8 cellular contexts compared by ENCODE assay signal in the genomic region with DNA sequence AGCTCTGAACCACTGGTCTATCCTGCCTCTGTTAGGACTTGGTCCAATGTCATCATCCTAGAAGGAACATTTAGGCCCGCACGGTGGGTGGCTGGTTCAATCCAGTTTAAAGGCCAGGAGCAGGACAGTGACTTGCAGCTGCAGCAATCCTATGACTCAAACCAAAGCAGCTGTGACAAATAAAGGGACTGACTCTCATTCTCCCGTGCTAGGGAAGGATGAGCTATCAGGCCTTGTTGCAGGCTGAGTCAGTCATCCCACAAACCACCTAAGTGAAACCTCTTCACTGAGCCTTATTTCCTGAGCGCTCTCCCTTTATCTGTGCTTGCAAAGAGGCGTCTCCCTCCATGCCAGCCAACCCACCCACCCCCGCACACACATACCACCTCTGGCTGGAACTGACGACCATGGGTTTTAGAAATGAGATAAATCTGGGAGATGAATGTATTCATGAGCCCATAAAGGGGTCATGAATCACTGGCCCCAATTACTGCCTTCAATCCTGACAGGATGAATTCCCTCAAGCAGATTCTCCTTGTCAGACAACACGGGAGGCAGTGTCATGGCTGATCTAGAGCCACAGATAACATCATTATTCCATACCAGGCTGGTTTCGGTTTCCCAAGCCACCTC.
A peak's percentile ranks its signal among the peaks of the same experiment; 100 is the strongest.
DNase-seq lines count a peak whose midpoint lies in the region; ATAC-seq and TF ChIP-seq lines count a peak whose summit lies in the region.

No MANE protein-coding gene starts in this region.

- peaks cover 31% of the 10 kb centered on the region for H3K4me1 Mint-ChIP-seq in activated naive CD8-positive, alpha-beta T cell treated with anti-CD3 and anti-CD28 coated beads for 36 hours

- H3K9me3 ChIP-seq in BE2C, result no peaks in the 10 kb centered on the region

- TF ChIP-seq CTCF in BE2C (IDR thresholded peaks at IDR 0.05; ENCODE audit: low read depth, low read length), result no peak

- no peak overlapping the region for H3K4me3 Mint-ChIP-seq in activated naive CD8-positive, alpha-beta T cell treated with anti-CD3 and anti-CD28 coated beads for 36 hours

- no peak overlapping the region for H3K27ac Mint-ChIP-seq in activated naive CD8-positive, alpha-beta T cell treated with anti-CD3 and anti-CD28 coated beads for 36 hours

- peak overlapping the region; percentile 31 for H3K4me3 ChIP-seq in BE2C (ENCODE audit: low read depth, low read length)

- no peaks in the 10 kb centered on the region for H3K36me3 Mint-ChIP-seq in activated naive CD8-positive, alpha-beta T cell treated with anti-CD3 and anti-CD28 coated beads for 36 hours

- peaks cover 14% of the 10 kb centered on the region for H3K27me3 ChIP-seq in BE2C

- peak; percentile 69 for ATAC-seq in HG02870 (IDR thresholded peaks at IDR 0.05; ENCODE audit: unreplicated experiment)

- H3K9me3 Mint-ChIP-seq in activated naive CD8-positive, alpha-beta T cell treated with anti-CD3 and anti-CD28 coated beads for 36 hours, result no peaks in the 10 kb centered on the region

- peaks cover 14% of the 10 kb centered on the region for H3K4me1 ChIP-seq in BE2C

- DNase-seq in BE2C (peak; percentile 66), myocyte (ENCODE audit: low read depth) (peak; percentile 83), NCI-H446 treated with DMSO at 0.1 percent for 48 hours (lab: John Stamatoyannopoulos, UW) (no peak), NCI-H2081 treated with DMSO at 0.1 percent for 48 hours (lab: John Stamatoyannopoulos, UW) (no peak), mesenteric fat pad (ENCODE audit: low spot score) (no peak)
- peak; percentile 60 for DNase-seq in activated naive CD8-positive, alpha-beta T cell treated with anti-CD3 and anti-CD28 coated beads for 36 hours
- DNase-seq in effector CD4-positive, alpha-beta T cell, result no peak

- H3K27me3 Mint-ChIP-seq in activated naive CD8-positive, alpha-beta T cell treated with anti-CD3 and anti-CD28 coated beads for 36 hours, result peaks cover 65% of the 10 kb centered on the region

- no peaks in the 10 kb centered on the region for H3K36me3 ChIP-seq in BE2C

Comparison
In these comparisons a context has a peak if more than half of its experiments do, and no peak if none do; other contexts are left out.
1. DNase-seq: peak in BE2C (single experiment), activated naive CD8-positive, alpha-beta T cell treated with anti-CD3 and anti-CD28 coated beads for 36 hours (single experiment) and myocyte (single experiment); none in NCI-H446 treated with DMSO at 0.1 percent for 48 hours (single experiment), NCI-H2081 treated with DMSO at 0.1 percent for 48 hours (single experiment), effector CD4-positive, alpha-beta T cell (single experiment) and mesenteric fat pad (single experiment).